In genomic region chr6:11613858-11614257, GRCh38 we compare ENCODE assay signal across 1 cellular context.
TF ChIP-seq lines count a peak whose summit lies in the region.

No MANE protein-coding gene starts in this region.

TF ChIP-seq in IMR-90, 13 proteins besides CTCF, POLR2A, EP300 and RAD21:
- TF ChIP-seq CHD1 (IDR thresholded peaks at IDR 0.05; ENCODE audit: low read depth, low read length) (no peak), BHLHE40 (IDR thresholded peaks at IDR 0.05; ENCODE audit: low read depth, low read length) (peak; percentile 37; the same call in 1 of the 2 replicates), RFX5 (IDR thresholded peaks at IDR 0.05; ENCODE audit: low read depth, low read length) (no peak), CEBPB (IDR thresholded peaks at IDR 0.05; ENCODE audit: low read depth, low read length) (peak; percentile 42; the same call in 1 of the 2 replicates), MAFK (IDR thresholded peaks at IDR 0.05; ENCODE audit: low read depth, low read length) (0 out of 2 replicates have a peak, but pooled peaks have one; percentile 6), MAZ (IDR thresholded peaks at IDR 0.05; ENCODE audit: borderline replicate concordance, low read depth, low read length) (peak; percentile 50; the same call in 1 of the 2 replicates), RCOR1 (IDR thresholded peaks at IDR 0.05; ENCODE audit: insufficient replicate concordance, low read length) (peak; percentile 88), FOS (IDR thresholded peaks at IDR 0.05; ENCODE audit: low read depth, low read length) (peak; percentile 83), SMC3 (IDR thresholded peaks at IDR 0.05; ENCODE audit: low read depth, low read length) (no peak), ELK1 (IDR thresholded peaks at IDR 0.05; ENCODE audit: borderline replicate concordance, low read depth, low read length) (no peak)
